Comparison of ENCODE assay signal across 10 cellular contexts in the genomic region with DNA sequence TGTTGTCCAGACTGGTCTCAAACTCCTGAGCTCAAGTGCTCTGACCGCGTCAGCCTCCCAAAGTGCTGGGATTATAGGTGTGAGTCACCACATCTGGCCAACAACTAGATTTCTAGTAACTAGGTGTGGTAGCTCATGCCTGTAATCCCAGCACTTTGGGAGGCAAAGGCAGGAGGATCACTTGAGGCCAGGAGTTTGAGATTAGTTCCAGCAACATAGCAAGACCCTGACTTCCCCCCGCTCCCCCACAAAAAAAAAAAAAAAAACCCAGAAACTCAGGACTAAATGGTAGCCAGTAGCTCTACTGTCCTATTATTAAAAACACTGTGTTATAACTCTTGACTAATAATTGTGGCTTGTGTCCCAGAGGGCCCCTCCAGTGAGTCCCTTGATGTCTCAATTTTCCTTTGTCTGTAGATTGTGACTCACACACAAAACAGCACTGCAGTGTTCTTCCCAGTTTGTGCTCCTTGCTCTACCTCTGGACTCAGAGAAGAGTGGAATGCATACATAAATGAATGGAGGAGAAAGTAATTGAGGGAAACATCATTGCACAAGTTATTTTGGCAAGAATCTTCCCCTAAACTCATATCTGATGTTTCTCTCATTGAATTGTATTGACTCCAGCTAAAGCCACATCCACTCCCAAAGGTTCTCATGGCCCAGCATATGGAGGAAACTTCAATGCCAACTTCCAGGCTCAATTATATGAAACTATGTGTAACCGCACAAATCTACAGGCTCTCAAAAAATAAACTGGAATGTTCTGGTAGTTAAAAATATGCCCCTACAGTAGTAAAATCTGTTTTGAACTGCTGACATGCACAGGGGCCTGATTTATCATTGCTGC.
DNase-seq lines count a peak whose midpoint lies in the region; ATAC-seq lines count a peak whose summit lies in the region.
"Had no signal": no experiment of that assay in that cellular context is flagged by ENCODE, and none has a peak within 500 bp of the region (broad histone marks: within the 10 kb centered on the region; RNA-seq: fewer than 3 reads in every experiment).

No MANE protein-coding gene starts in this region.

- peaks cover 3% of the 10 kb centered on the region; the same call in 1 of the 2 replicates for H3K4me1 ChIP-seq in HUES48 (ENCODE audit: control insufficient read depth, insufficient read depth, low read length)

- no peaks in the 10 kb centered on the region for H3K27me3 ChIP-seq in HUES48 (ENCODE audit: control insufficient read depth, insufficient read depth, low read length)

- H3K9me3 ChIP-seq in HUES48 (ENCODE audit: control insufficient read depth, insufficient read depth, low read length), result no peaks in the 10 kb centered on the region

- no peak overlapping the region for H3K9ac ChIP-seq in HUES48 (ENCODE audit: low read depth, low read length)

- H3K36me3 ChIP-seq in HUES48 (ENCODE audit: control insufficient read depth, insufficient read depth, low read length), result peaks cover 32% of the 10 kb centered on the region

- ATAC-seq in HG03442 (IDR thresholded peaks at IDR 0.05; ENCODE audit: unreplicated experiment), result no peak
- no peak for ATAC-seq in HG03097 (IDR thresholded peaks at IDR 0.05; ENCODE audit: low FRiP score, unreplicated experiment)
- ATAC-seq in GM19328 (IDR thresholded peaks at IDR 0.05; ENCODE audit: unreplicated experiment), result no peak
- ATAC-seq: GM12878 had no signal

- H3K27ac ChIP-seq in HUES48 (ENCODE audit: low read depth, low read length), result peak overlapping the region; percentile 16

- H3K4me3 ChIP-seq in HUES48 (ENCODE audit: low read depth, low read length), result no peak overlapping the region
- H3K4me3 ChIP-seq: GM12878 had no signal

- DNase-seq in AG08395 (ENCODE audit: low spot score) (peak; percentile 82), amniotic epithelial cell (ENCODE audit: low read depth) (peak; percentile 80), kidney tubule cell (ENCODE audit: low spot score) (peak; percentile 83)
- no peak for DNase-seq in activated CD8-positive, alpha-beta memory T cell treated with anti-CD3 and anti-CD28 coated beads, Interleukin-2, amount 50 U/mL, for 48 hours
- DNase-seq: NCI-H774 had no signal
